In the genomic region with DNA sequence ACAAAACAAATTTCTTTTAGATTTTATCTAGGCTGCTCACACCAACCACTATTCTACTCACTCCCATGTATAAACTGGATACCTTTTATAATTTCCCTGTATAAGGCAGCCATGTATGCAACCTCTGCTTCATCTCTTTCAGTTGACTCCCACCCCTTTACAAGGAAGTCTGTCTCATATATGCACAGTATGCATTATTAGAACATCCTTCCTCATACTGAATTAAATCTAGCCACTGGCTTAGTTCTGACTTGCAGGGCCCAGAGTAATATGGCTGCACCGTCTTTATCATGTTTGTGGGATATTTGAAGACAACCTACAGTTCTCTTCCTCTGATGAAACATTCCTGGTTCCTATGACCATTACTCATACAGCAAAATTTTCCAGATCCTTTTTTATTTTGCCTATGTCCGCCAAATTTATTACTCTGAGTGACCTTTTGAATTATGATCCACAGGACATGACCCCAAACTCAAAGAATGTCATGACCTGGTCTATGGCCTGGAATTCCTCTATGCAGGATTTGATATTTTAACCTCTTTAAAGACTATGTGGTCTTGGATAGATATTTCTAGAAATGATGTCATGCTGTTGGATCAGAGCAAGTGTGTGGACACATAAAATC, we compare ENCODE assay signal across 19 cellular contexts.
DNase-seq lines count a peak whose midpoint lies in the region; ATAC-seq, FAIRE-seq and TF ChIP-seq lines count a peak whose summit lies in the region.
"Had no signal": no experiment of that assay in that cellular context is flagged by ENCODE, and none has a peak within 500 bp of the region (broad histone marks: within the 10 kb centered on the region; RNA-seq: fewer than 3 reads in every experiment).

No MANE protein-coding gene starts in this region.

- H3K36me3 ChIP-seq in brain microvascular endothelial cell (replicated peaks): no peaks in the 10 kb centered on the region
- H3K36me3 ChIP-seq in kidney (ENCODE audit: control insufficient read depth in 1 of 2, insufficient read depth in 2 of 2, low read length in 2 of 2): no peaks in the 10 kb centered on the region
- no peaks in the 10 kb centered on the region for H3K36me3 ChIP-seq in smooth muscle cell (ENCODE audit: low read depth)
- H3K36me3 ChIP-seq in naive thymus-derived CD4-positive, alpha-beta T cell (ENCODE audit: control insufficient read depth in 2 of 3, insufficient read depth in 3 of 3, low read length in 3 of 3): no peaks in the 10 kb centered on the region
- H3K36me3 ChIP-seq: cardiac muscle cell, ovary, suprapubic skin had no signal

- DNase-seq in HTR-8/SVneo (ENCODE audit: insufficient read length, low spot score) (no peak), brain microvascular endothelial cell (no peak), kidney (no peak), smooth muscle cell (lab: John Stamatoyannopoulos, UW; ENCODE audit: unreplicated experiment) (no peak), NCI-H748 (lab: John Stamatoyannopoulos, UW; ENCODE audit: unreplicated experiment) (no peak)
- no peak for DNase-seq in naive thymus-derived CD4-positive, alpha-beta T cell
- DNase-seq: activated naive CD8-positive, alpha-beta T cell treated with anti-CD3 and anti-CD28 coated beads for 36 hours; activated T-cell treated with anti-CD3 and anti-CD28 coated beads, Interleukin-2, amount 50 U/mL, for 1 hour; KBM-7; NCI-H1105; ovary; PC-9; stimulated activated CD4-positive, alpha-beta T cell treated with anti-CD3 and anti-CD28 coated beads, Interleukin-4, amount 100 ng/mL, for 1 hour had no signal

- peaks cover 20 to 67% (median 52%) of the 10 kb centered on the region in 7 donors for H3K4me1 Mint-ChIP-seq in naive thymus-derived CD4-positive, alpha-beta T cell
- H3K4me1 Mint-ChIP-seq: B cell had no signal

- intact Hi-C loops in kidney (cut with DNase I): no loop called here
- intact Hi-C loops in naive thymus-derived CD4-positive, alpha-beta T cell (cut with micrococcal nuclease): loop anchor here in 1 of 2 donors (1.0 kb wide), 1 partner anchor 14 kb away; no protein-coding TSS in a partner anchor

- in situ Hi-C loops in brain microvascular endothelial cell (cut with HindIII; ENCODE audit: low pct_ligation_motif_present, low sequenced_read_pairs): no loop called here

- CTCF ChIA-PET in naive thymus-derived CD4-positive, alpha-beta T cell (lab: Charles Lee): no interaction called here

- H3K4me1 ChIP-seq in kidney (ENCODE audit: control insufficient read depth in 1 of 2, insufficient read depth in 1 of 2, low read depth in 1 of 2, low read length in 2 of 2): peaks cover 0 to 4% of the 10 kb centered on the region in 2 donors
- H3K4me1 ChIP-seq in smooth muscle cell (ENCODE audit: low read depth): peaks cover 22% of the 10 kb centered on the region
- peaks cover 11 to 36% of the 10 kb centered on the region in 2 donors for H3K4me1 ChIP-seq in naive thymus-derived CD4-positive, alpha-beta T cell (ENCODE audit: control insufficient read depth in 2 of 2, insufficient read depth in 2 of 2, low read length in 2 of 2)
- H3K4me1 ChIP-seq: suprapubic skin had no signal

- no peaks in the 10 kb centered on the region for H3K9me3 ChIP-seq in kidney (ENCODE audit: control insufficient read depth in 1 of 2, low read length in 2 of 2)
- no peaks in the 10 kb centered on the region for H3K9me3 ChIP-seq in smooth muscle cell (replicated peaks; ENCODE audit: low read depth)
- H3K9me3 ChIP-seq in naive thymus-derived CD4-positive, alpha-beta T cell (ENCODE audit: control insufficient read depth in 2 of 3, low read length in 3 of 3): no peaks in the 10 kb centered on the region
- H3K9me3 ChIP-seq: ovary, suprapubic skin had no signal

- peaks cover 0 to 5% (median 0%) of the 10 kb centered on the region in 5 donors for H3K27me3 Mint-ChIP-seq in naive thymus-derived CD4-positive, alpha-beta T cell
- H3K27me3 Mint-ChIP-seq: activated naive CD8-positive, alpha-beta T cell treated with anti-CD3 and anti-CD28 coated beads for 36 hours; B cell had no signal

- H3K36me3 Mint-ChIP-seq in naive thymus-derived CD4-positive, alpha-beta T cell: peaks cover 0 to 19% (median 0%) of the 10 kb centered on the region in 5 donors
- H3K36me3 Mint-ChIP-seq: activated naive CD8-positive, alpha-beta T cell treated with anti-CD3 and anti-CD28 coated beads for 36 hours had no signal

- no peak overlapping the region for H3K4me3 Mint-ChIP-seq in naive thymus-derived CD4-positive, alpha-beta T cell
- H3K4me3 Mint-ChIP-seq: activated naive CD8-positive, alpha-beta T cell treated with anti-CD3 and anti-CD28 coated beads for 36 hours; B cell had no signal

- H3K27me3 ChIP-seq in brain microvascular endothelial cell (replicated peaks) (no peaks in the 10 kb centered on the region), smooth muscle cell (ENCODE audit: low read depth) (no peaks in the 10 kb centered on the region)
- no peaks in the 10 kb centered on the region for H3K27me3 ChIP-seq in naive thymus-derived CD4-positive, alpha-beta T cell (ENCODE audit: control insufficient read depth in 2 of 2, insufficient read depth in 2 of 2, low read length in 2 of 2)
- H3K27me3 ChIP-seq: cardiac muscle cell, ovary, suprapubic skin had no signal

- H3K27ac ChIP-seq in brain microvascular endothelial cell (peak overlapping the region; percentile 51), kidney (ENCODE audit: low read depth in 2 of 2, low read length in 2 of 2) (peak overlapping the region in 1 of 2 donors; percentile 61), smooth muscle cell (ENCODE audit: low read depth) (peak overlapping the region; percentile 85)
- H3K27ac ChIP-seq in naive thymus-derived CD4-positive, alpha-beta T cell (ENCODE audit: low read depth, low read length): no peak overlapping the region
- H3K27ac ChIP-seq: cardiac muscle cell, HL-60, ovary, PC-9, suprapubic skin had no signal

- no peaks in the 10 kb centered on the region for H4K20me1 ChIP-seq in smooth muscle cell (ENCODE audit: low read depth)

- POLR2A ChIA-PET in naive thymus-derived CD4-positive, alpha-beta T cell (lab: Charles Lee): interaction anchor here (1.0 to 1.1 kb wide), 2 partner anchors 88 to 90 kb away, joined by 3 to 6 read pairs; no protein-coding TSS in a partner anchor

- TF ChIP-seq CTCF in brain microvascular endothelial cell (IDR thresholded peaks at IDR 0.05; ENCODE audit: low read depth, low read length, missing control alignments) (no peak), kidney (IDR thresholded peaks at IDR 0.05; ENCODE audit: borderline replicate concordance, extremely low read depth, insufficient read depth) (no peak), smooth muscle cell (IDR thresholded peaks at IDR 0.05; ENCODE audit: borderline replicate concordance, insufficient read depth, poor library complexity, severe bottlenecking) (no peak)

- H3K9ac ChIP-seq in kidney (ENCODE audit: low read length in 2 of 2) (no peak overlapping the region), smooth muscle cell (ENCODE audit: low read depth) (peak overlapping the region; percentile 30)

- H3K9me3 Mint-ChIP-seq in naive thymus-derived CD4-positive, alpha-beta T cell: peaks cover 0 to 16% (median 0%) of the 10 kb centered on the region in 11 donors
- H3K9me3 Mint-ChIP-seq: activated naive CD8-positive, alpha-beta T cell treated with anti-CD3 and anti-CD28 coated beads for 36 hours had no signal

- H3K4me3 ChIP-seq in brain microvascular endothelial cell (ENCODE audit: low read depth, low read length) (no peak overlapping the region), kidney (ENCODE audit: low read length in 2 of 2) (no peak overlapping the region), smooth muscle cell (no peak overlapping the region)
- no peak overlapping the region for H3K4me3 ChIP-seq in naive thymus-derived CD4-positive, alpha-beta T cell (ENCODE audit: low read length)
- H3K4me3 ChIP-seq: cardiac muscle cell, ovary, PC-9, suprapubic skin had no signal

- H3F3A ChIP-seq in smooth muscle cell (ENCODE audit: low read depth): no peaks in the 10 kb centered on the region

- no peaks in the 10 kb centered on the region for H3K79me2 ChIP-seq in smooth muscle cell (ENCODE audit: low read depth)

- H3K4me2 ChIP-seq in smooth muscle cell: peak overlapping the region; percentile 55
- H3K4me2 ChIP-seq: PC-9 had no signal

- 33% methylated on average over 2 of the region's 2 CpGs for WGBS in smooth muscle cell (ENCODE audit: low lambda C conversion rate)

- no peak overlapping the region for H2AFZ ChIP-seq in smooth muscle cell (ENCODE audit: low read depth)
- H2AFZ ChIP-seq: PC-9 had no signal

- no peak for ATAC-seq in GM18517 (IDR thresholded peaks at IDR 0.05; ENCODE audit: unreplicated experiment)
- ATAC-seq in naive thymus-derived CD4-positive, alpha-beta T cell: no peak

- peak overlapping the region in 1 of 9 donors; percentile 41 for H3K27ac Mint-ChIP-seq in naive thymus-derived CD4-positive, alpha-beta T cell
- H3K27ac Mint-ChIP-seq: activated naive CD8-positive, alpha-beta T cell treated with anti-CD3 and anti-CD28 coated beads for 36 hours; B cell had no signal

- FAIRE-seq in HTR-8/SVneo (lab: Jason Lieb, UNC) (peak; percentile 40), kidney (lab: Jason Lieb, UNC) (peak; percentile 13)
- FAIRE-seq: GM12892 had no signal
